1 cellular context compared by ENCODE assay signal in the genomic region with DNA sequence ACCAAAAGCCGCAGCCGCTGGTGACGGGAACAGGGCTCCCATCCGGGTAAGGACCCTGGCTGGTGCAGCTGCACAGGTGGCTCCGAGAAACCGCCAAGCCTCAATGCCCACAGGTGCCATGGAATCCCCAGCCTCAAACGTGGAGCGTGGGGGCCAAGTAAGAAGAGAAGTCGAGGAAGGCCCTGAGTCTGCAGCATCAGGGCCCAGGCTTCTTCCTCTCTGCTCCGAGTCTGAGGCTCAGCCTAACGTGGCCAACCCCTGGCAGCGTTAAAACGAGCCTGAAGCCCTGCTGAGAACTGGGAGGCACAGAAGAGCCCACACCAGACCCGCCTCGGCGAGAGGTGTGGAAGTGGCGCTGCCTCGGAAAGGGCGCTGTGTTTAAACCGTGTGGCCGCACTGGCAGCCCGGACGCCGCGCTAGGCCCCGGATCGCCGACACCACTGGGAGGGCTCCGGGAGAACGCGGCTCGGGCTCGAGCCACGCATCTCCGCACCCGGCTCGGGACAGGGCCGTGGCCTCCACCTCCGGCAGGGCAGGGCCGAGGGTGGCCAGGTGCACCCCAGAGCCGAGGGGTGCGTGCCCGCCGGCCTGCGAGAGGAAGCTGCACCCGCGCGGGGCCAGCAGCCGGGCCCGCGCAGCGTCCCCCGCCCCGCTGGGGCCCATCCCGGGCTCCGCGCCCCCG.
TF ChIP-seq lines count a peak whose summit lies in the region.

No MANE protein-coding gene starts in this region.

TF ChIP-seq in HEK293, 187 proteins besides CTCF, POLR2A, EP300 and RAD21 (continued from another document):
- TF ChIP-seq ZNF335 (tag by site-specific recombination; conservative IDR thresholded peaks at IDR 0.05): peak; percentile 41
- TF ChIP-seq, protein P1, sequence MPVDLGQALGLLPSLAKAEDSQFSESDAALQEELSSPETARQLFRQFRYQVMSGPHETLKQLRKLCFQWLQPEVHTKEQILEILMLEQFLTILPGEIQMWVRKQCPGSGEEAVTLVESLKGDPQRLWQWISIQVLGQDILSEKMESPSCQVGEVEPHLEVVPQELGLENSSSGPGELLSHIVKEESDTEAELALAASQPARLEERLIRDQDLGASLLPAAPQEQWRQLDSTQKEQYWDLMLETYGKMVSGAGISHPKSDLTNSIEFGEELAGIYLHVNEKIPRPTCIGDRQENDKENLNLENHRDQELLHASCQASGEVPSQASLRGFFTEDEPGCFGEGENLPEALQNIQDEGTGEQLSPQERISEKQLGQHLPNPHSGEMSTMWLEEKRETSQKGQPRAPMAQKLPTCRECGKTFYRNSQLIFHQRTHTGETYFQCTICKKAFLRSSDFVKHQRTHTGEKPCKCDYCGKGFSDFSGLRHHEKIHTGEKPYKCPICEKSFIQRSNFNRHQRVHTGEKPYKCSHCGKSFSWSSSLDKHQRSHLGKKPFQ (tag by site-specific recombination; IDR thresholded peaks at IDR 0.05): no peak
- TF ChIP-seq, protein P2, sequence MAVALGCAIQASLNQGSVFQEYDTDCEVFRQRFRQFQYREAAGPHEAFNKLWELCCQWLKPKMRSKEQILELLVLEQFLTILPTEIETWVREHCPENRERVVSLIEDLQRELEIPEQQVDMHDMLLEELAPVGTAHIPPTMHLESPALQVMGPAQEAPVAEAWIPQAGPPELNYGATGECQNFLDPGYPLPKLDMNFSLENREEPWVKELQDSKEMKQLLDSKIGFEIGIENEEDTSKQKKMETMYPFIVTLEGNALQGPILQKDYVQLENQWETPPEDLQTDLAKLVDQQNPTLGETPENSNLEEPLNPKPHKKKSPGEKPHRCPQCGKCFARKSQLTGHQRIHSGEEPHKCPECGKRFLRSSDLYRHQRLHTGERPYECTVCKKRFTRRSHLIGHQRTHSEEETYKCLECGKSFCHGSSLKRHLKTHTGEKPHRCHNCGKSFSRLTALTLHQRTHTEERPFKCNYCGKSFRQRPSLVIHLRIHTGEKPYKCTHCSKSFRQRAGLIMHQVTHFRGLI (tag by site-specific recombination; IDR thresholded peaks at IDR 0.05): peak; percentile 84
- TF ChIP-seq ZBTB20 (tag by site-specific recombination; IDR thresholded peaks at IDR 0.05): peak; percentile 38; the same call in 1 of the 2 replicates
- TF ChIP-seq RBAK (tag by site-specific recombination; IDR thresholded peaks at IDR 0.05): no peak
- TF ChIP-seq, protein P3, sequence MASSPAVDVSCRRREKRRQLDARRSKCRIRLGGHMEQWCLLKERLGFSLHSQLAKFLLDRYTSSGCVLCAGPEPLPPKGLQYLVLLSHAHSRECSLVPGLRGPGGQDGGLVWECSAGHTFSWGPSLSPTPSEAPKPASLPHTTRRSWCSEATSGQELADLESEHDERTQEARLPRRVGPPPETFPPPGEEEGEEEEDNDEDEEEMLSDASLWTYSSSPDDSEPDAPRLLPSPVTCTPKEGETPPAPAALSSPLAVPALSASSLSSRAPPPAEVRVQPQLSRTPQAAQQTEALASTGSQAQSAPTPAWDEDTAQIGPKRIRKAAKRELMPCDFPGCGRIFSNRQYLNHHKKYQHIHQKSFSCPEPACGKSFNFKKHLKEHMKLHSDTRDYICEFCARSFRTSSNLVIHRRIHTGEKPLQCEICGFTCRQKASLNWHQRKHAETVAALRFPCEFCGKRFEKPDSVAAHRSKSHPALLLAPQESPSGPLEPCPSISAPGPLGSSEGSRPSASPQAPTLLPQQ (tag by site-specific recombination; IDR thresholded peaks at IDR 0.05): 0 out of 2 replicates have a peak, but pooled peaks have one; percentile 14
- 0 out of 2 replicates have a peak, but pooled peaks have one; percentile 34 for TF ChIP-seq KLF10 (tag by site-specific recombination; IDR thresholded peaks at IDR 0.05)
- no peak for TF ChIP-seq ZNF544 (tag by site-specific recombination; IDR thresholded peaks at IDR 0.05)
